28 cellular contexts compared by ENCODE assay signal in genomic region chr17:6392609-6393367, GRCh38. TPM values are rescaled to one million over a fixed set of nuclear protein-coding genes. Genes with fewer than 3 reads are reported as not detected.
A peak's percentile ranks its signal among the peaks of the same experiment; 100 is the strongest.
DNase-seq lines count a peak whose midpoint lies in the region; ATAC-seq and TF ChIP-seq lines count a peak whose summit lies in the region.
"Had no signal": no experiment of that assay in that cellular context is flagged by ENCODE, and none has a peak within 500 bp of the region (broad histone marks: within the 10 kb centered on the region; RNA-seq: fewer than 3 reads in every experiment).

No MANE protein-coding gene starts in this region.

- DNase-seq in DMS53 (lab: John Stamatoyannopoulos, UW) (peak; percentile 45), DMS53 treated with DMSO at 0.1 percent for 48 hours (lab: John Stamatoyannopoulos, UW; ENCODE audit: unreplicated experiment) (no peak), NCI-H1436 (lab: John Stamatoyannopoulos, UW) (peak; percentile 52), astrocyte of the hippocampus (ENCODE audit: low read depth, low spot score) (peak; percentile 33), trophoblast cell (peak in 1 of 2 donors; percentile 12), tibial nerve (ENCODE audit: low spot score in 2 of 2) (no peak), NCI-H2107 treated with DMSO at 0.1 percent for 48 hours (lab: John Stamatoyannopoulos, UW; ENCODE audit: unreplicated experiment) (no peak)
- no peak for DNase-seq in activated CD8-positive, alpha-beta T cell treated with anti-CD3 and anti-CD28 coated beads, Interleukin-2, amount 10 ng/mL, durations not matched to agents 7 days and 5 days
- DNase-seq: 8988T; activated CD4-positive, CD25-positive, alpha-beta regulatory T cell; central memory CD4-positive, alpha-beta T cell; glutamatergic neuron; H7; immature natural killer cell; Kasumi-1; NCI-H187 treated with DMSO at 0.1 percent for 48 hours; stimulated activated naive CD4-positive, alpha-beta T cell; T-helper 2 cell; upper lobe of right lung had no signal

- H3K4me1 ChIP-seq in trophoblast cell (ENCODE audit: control insufficient read depth in 1 of 2, insufficient read depth in 2 of 2, low read length in 2 of 2) (peaks cover 9 to 15% of the 10 kb centered on the region in 2 experiments), tibial nerve (no peaks in the 10 kb centered on the region)
- H3K4me1 ChIP-seq: BLaER1 treated with 17β-estradiol and CSF1 and Interleukin-3, amounts not matched to agents 10 nM and 100 nM; esophagus muscularis mucosa; upper lobe of right lung had no signal

- no peaks in the 10 kb centered on the region for H3K4me1 Mint-ChIP-seq in activated CD8-positive, alpha-beta T cell treated with anti-CD3 and anti-CD28 coated beads, Interleukin-2, amount 10 ng/mL, durations not matched to agents 7 days and 5 days (ENCODE audit: low read depth)
- H3K4me1 Mint-ChIP-seq: immature natural killer cell, memory B cell had no signal

- TF ChIP-seq CTCF in tibial nerve (IDR thresholded peaks at IDR 0.05) = no peak

- no peaks in the 10 kb centered on the region for H3K9me3 Mint-ChIP-seq in activated CD8-positive, alpha-beta T cell treated with anti-CD3 and anti-CD28 coated beads, Interleukin-2, amount 10 ng/mL, durations not matched to agents 7 days and 5 days (ENCODE audit: insufficient read depth)
- H3K9me3 Mint-ChIP-seq: activated T-helper 2 cell treated with anti-CD3 and anti-CD28 coated beads, Interferon-gamma antibody, Interleukin-2, Interleukin-4, amounts not matched to agents 10 μg/mL and 5 μg/mL and 100 μg/mL, durations not matched to agents 14 hours and 24 hours and 36 hours; immature natural killer cell; memory B cell had no signal

- no peak for TF ChIP-seq EP300 in tibial nerve (IDR thresholded peaks at IDR 0.05)

- H3K27ac ChIP-seq in trophoblast cell (ENCODE audit: low read depth, low read length) (peak overlapping the region; percentile 65), tibial nerve (no peak overlapping the region)
- H3K27ac ChIP-seq: BLaER1 treated with 17β-estradiol and CSF1 and Interleukin-3, amounts not matched to agents 10 nM and 100 nM; esophagus muscularis mucosa; upper lobe of right lung had no signal

- H3K9me3 ChIP-seq in trophoblast cell (ENCODE audit: insufficient read depth, low read depth, low read length) (peaks cover 4% of the 10 kb centered on the region), tibial nerve (peaks cover 0 to 12% (median 0%) of the 10 kb centered on the region in 4 donors)
- H3K9me3 ChIP-seq: upper lobe of right lung had no signal

- CTCF ChIA-PET in activated CD8-positive, alpha-beta T cell treated with anti-CD3 and anti-CD28 coated beads, Interleukin-2, amount 10 ng/mL, durations not matched to agents 7 days and 5 days (lab: Charles Lee) = no interaction called here

- H3K14ac ChIP-seq in trophoblast cell (ENCODE audit: low read length) = peak overlapping the region; percentile 22

- H3K79me1 ChIP-seq in trophoblast cell (ENCODE audit: low read length) = no peaks in the 10 kb centered on the region

- TF ChIP-seq POLR2A in tibial nerve (IDR thresholded peaks at IDR 0.05) = no peak

- H3K4me3 ChIP-seq in trophoblast cell (ENCODE audit: low read depth, low read length) (no peak overlapping the region), tibial nerve (no peak overlapping the region)
- H3K4me3 ChIP-seq: BLaER1 treated with 17β-estradiol and CSF1 and Interleukin-3, amounts not matched to agents 10 nM and 100 nM; esophagus muscularis mucosa; upper lobe of right lung had no signal

- peak overlapping the region; percentile 19 for H2BK5ac ChIP-seq in trophoblast cell (ENCODE audit: low read depth, low read length, poor library complexity)

- H3K79me2 ChIP-seq in trophoblast cell (ENCODE audit: control insufficient read depth, insufficient read depth, low read length, poor library complexity) = no peaks in the 10 kb centered on the region

- H3K23ac ChIP-seq in trophoblast cell (ENCODE audit: low read length) = no peak overlapping the region

- H3K36me3 ChIP-seq in trophoblast cell (ENCODE audit: control insufficient read depth in 1 of 2, insufficient read depth in 2 of 2, low read length in 2 of 2) = no peaks in the 10 kb centered on the region
- no peaks in the 10 kb centered on the region for H3K36me3 ChIP-seq in tibial nerve
- H3K36me3 ChIP-seq: BLaER1 treated with 17β-estradiol and CSF1 and Interleukin-3, amounts not matched to agents 10 nM and 100 nM; esophagus muscularis mucosa; upper lobe of right lung had no signal

- no peak overlapping the region for H3K4ac ChIP-seq in trophoblast cell (ENCODE audit: low read depth, low read length)

- peak overlapping the region; percentile 32 for H4K8ac ChIP-seq in trophoblast cell (ENCODE audit: low read depth, low read length)

- H3K27me3 ChIP-seq in trophoblast cell (ENCODE audit: insufficient read depth, low read length) (no peaks in the 10 kb centered on the region), tibial nerve (no peaks in the 10 kb centered on the region)
- H3K27me3 ChIP-seq: BLaER1 treated with 17β-estradiol and CSF1 and Interleukin-3, amounts not matched to agents 10 nM and 100 nM had no signal

- no peak overlapping the region for H3K4me3 Mint-ChIP-seq in activated CD8-positive, alpha-beta T cell treated with anti-CD3 and anti-CD28 coated beads, Interleukin-2, amount 10 ng/mL, durations not matched to agents 7 days and 5 days
- H3K4me3 Mint-ChIP-seq: immature natural killer cell, memory B cell had no signal

- H4K12ac ChIP-seq in trophoblast cell (ENCODE audit: low read depth, low read length) = no peak overlapping the region

- no peak overlapping the region for H3K27ac Mint-ChIP-seq in activated CD8-positive, alpha-beta T cell treated with anti-CD3 and anti-CD28 coated beads, Interleukin-2, amount 10 ng/mL, durations not matched to agents 7 days and 5 days
- H3K27ac Mint-ChIP-seq: activated T-helper 2 cell treated with anti-CD3 and anti-CD28 coated beads, Interferon-gamma antibody, Interleukin-2, Interleukin-4, amounts not matched to agents 10 μg/mL and 5 μg/mL and 100 μg/mL, durations not matched to agents 14 hours and 24 hours and 36 hours; immature natural killer cell; memory B cell had no signal

- H3K4me2 ChIP-seq in trophoblast cell (ENCODE audit: low read length) = peak overlapping the region; percentile 50
- H3K4me2 ChIP-seq: BLaER1 treated with 17β-estradiol and CSF1 and Interleukin-3, amounts not matched to agents 10 nM and 100 nM had no signal

- no peak overlapping the region for H2AFZ ChIP-seq in trophoblast cell (ENCODE audit: insufficient read depth, low read length, poor library complexity)

- H3K36me3 Mint-ChIP-seq in activated CD8-positive, alpha-beta T cell treated with anti-CD3 and anti-CD28 coated beads, Interleukin-2, amount 10 ng/mL, durations not matched to agents 7 days and 5 days (ENCODE audit: low read depth) = no peaks in the 10 kb centered on the region
- H3K36me3 Mint-ChIP-seq: immature natural killer cell, memory B cell had no signal

- H3K9ac ChIP-seq in trophoblast cell (ENCODE audit: low read length) = no peak overlapping the region
- H3K9ac ChIP-seq: BLaER1 treated with 17β-estradiol and CSF1 and Interleukin-3, amounts not matched to agents 10 nM and 100 nM had no signal

- H2AK5ac ChIP-seq in trophoblast cell (ENCODE audit: low read length) = peak overlapping the region; percentile 32

- peaks cover 4% of the 10 kb centered on the region for H3K27me3 Mint-ChIP-seq in activated CD8-positive, alpha-beta T cell treated with anti-CD3 and anti-CD28 coated beads, Interleukin-2, amount 10 ng/mL, durations not matched to agents 7 days and 5 days (ENCODE audit: low read depth)

- WGBS in trophoblast cell (ENCODE audit: extremely low coverage, insufficient coverage, insufficient read length) = no CpG with 5 or more reads among the region's 15 CpGs
- 29 to 35% methylated on average over 15 of the region's 15 CpGs for WGBS in tibial nerve, 2 donors

- H4K91ac ChIP-seq in trophoblast cell (ENCODE audit: low read depth, low read length) = peak overlapping the region; percentile 32

- ATAC-seq in activated CD8-positive, alpha-beta T cell treated with anti-CD3 and anti-CD28 coated beads, Interleukin-2, amount 10 ng/mL, durations not matched to agents 7 days and 5 days = no peak
- ATAC-seq: Right ventricle myocardium inferior, upper lobe of right lung had no signal

- peak overlapping the region; percentile 72 for H2BK12ac ChIP-seq in trophoblast cell (ENCODE audit: low read length)

- POLR2A ChIA-PET in activated CD8-positive, alpha-beta T cell treated with anti-CD3 and anti-CD28 coated beads, Interleukin-2, amount 10 ng/mL, durations not matched to agents 7 days and 5 days (lab: Charles Lee) = no interaction called here

- H2BK120ac ChIP-seq in trophoblast cell (ENCODE audit: insufficient read depth, low read length, poor library complexity) = no peak overlapping the region

- no peak overlapping the region for H3K18ac ChIP-seq in trophoblast cell (ENCODE audit: low read length)

RNA-seq across cellular contexts. Expression of gene AIPL1, which starts 42.1 kb away (rescaled TPM):
- not detected in 2 replicates for polyA plus RNA-seq in trophoblast cell (2013)
- total RNA-seq in tibial nerve = not detected
- not detected for total RNA-seq in activated CD8-positive, alpha-beta T cell treated with anti-CD3 and anti-CD28 coated beads, Interleukin-2, amount 10 ng/mL, durations not matched to agents 7 days and 5 days
- total RNA-seq: activated CD8-positive, alpha-beta memory T cell treated with anti-CD3 and anti-CD28 coated beads for 36 hours; activated T-helper 2 cell treated with anti-CD3 and anti-CD28 coated beads, Interferon-gamma antibody, Interleukin-2, Interleukin-4, amounts not matched to agents 10 μg/mL and 5 μg/mL and 100 μg/mL, durations not matched to agents 14 hours and 24 hours and 36 hours; esophagus muscularis mucosa; renal cortical epithelial cell; Right ventricle myocardium inferior; upper lobe of right lung had no signal
- polyA plus RNA-seq: adipose tissue, immature natural killer cell, neural cell had no signal

RNA-seq across cellular contexts. Expression of gene PIMREG, which starts 51.5 kb away (rescaled TPM):
- 8.2 and 8.4 TPM in 2 replicates for polyA plus RNA-seq in trophoblast cell (2013)
- under 1 TPM in 2 of 4 donors, not detected in 2; 0.42 to 0.59 TPM for total RNA-seq in tibial nerve
- 10 to 100 TPM; 17.1 to 20.4 TPM for total RNA-seq in activated CD8-positive, alpha-beta T cell treated with anti-CD3 and anti-CD28 coated beads, Interleukin-2, amount 10 ng/mL, durations not matched to agents 7 days and 5 days

Comparison
In these comparisons a context has a peak if more than half of its experiments do, and no peak if none do; other contexts are left out.
1. DNase-seq: peak in DMS53 (single experiment), NCI-H1436 (single experiment) and astrocyte of the hippocampus (single experiment); none in DMS53 treated with DMSO at 0.1 percent for 48 hours (single experiment), tibial nerve (0 of 2), NCI-H2107 treated with DMSO at 0.1 percent for 48 hours (single experiment) and activated CD8-positive, alpha-beta T cell treated with anti-CD3 and anti-CD28 coated beads, Interleukin-2, amount 10 ng/mL, durations not matched to agents 7 days and 5 days (single experiment).
2. RNA of gene PIMREG, which starts 51.5 kb away (total RNA-seq): 17.1 to 20.4 TPM in activated CD8-positive, alpha-beta T cell treated with anti-CD3 and anti-CD28 coated beads, Interleukin-2, amount 10 ng/mL, durations not matched to agents 7 days and 5 days; 0.42 to 0.59 TPM in tibial nerve; every median in the first group is over 10 times any median in the second.